Comparison of ENCODE assay signal across 1 cellular context in genomic region chr6:99629293-99629692, GRCh38.
TF ChIP-seq lines count a peak whose summit lies in the region.

No MANE protein-coding gene starts in this region.

TF ChIP-seq in H1, 55 proteins besides CTCF, POLR2A, EP300 and RAD21:
- TF ChIP-seq KDM1A (IDR thresholded peaks at IDR 0.05; ENCODE audit: borderline replicate concordance, low read length) (no peak), CHD7 (IDR thresholded peaks at IDR 0.05; ENCODE audit: insufficient replicate concordance, low read length) (no peak), KDM4A (IDR thresholded peaks at IDR 0.05; ENCODE audit: low read depth, low read length, severe bottlenecking) (no peak), MAFK (IDR thresholded peaks at IDR 0.05; ENCODE audit: low read depth, low read length) (no peak), GABPA (IDR thresholded peaks at IDR 0.05; ENCODE audit: borderline replicate concordance, insufficient read depth, low read length) (no peak), SAP30 (IDR thresholded peaks at IDR 0.05; ENCODE audit: insufficient read depth, insufficient replicate concordance, low read length) (no peak), CHD1 (IDR thresholded peaks at IDR 0.05; ENCODE audit: low read depth, low read length) (no peak), GTF2F1 (IDR thresholded peaks at IDR 0.05; ENCODE audit: borderline replicate concordance, low read depth, low read length) (no peak), ASH2L (IDR thresholded peaks at IDR 0.05; ENCODE audit: low read length) (no peak), NRF1 (IDR thresholded peaks at IDR 0.05; ENCODE audit: low read depth, low read length) (no peak), CREB1 (IDR thresholded peaks at IDR 0.05) (no peak), EZH2 (IDR thresholded peaks at IDR 0.05; ENCODE audit: low read depth, low read length, severe bottlenecking) (no peak), RBBP5 (IDR thresholded peaks at IDR 0.05; ENCODE audit: borderline replicate concordance, low read depth, low read length) (no peak), KDM5A (IDR thresholded peaks at IDR 0.05; ENCODE audit: low read length) (no peak), RNF2 (IDR thresholded peaks at IDR 0.05; ENCODE audit: borderline replicate concordance, low read depth, low read length, missing control alignments, poor library complexity, severe bottlenecking) (no peak), POLR2AphosphoS5 (IDR thresholded peaks at IDR 0.05; ENCODE audit: low read depth, low read length) (no peak), BRCA1 (IDR thresholded peaks at IDR 0.05; ENCODE audit: low read depth, low read length) (no peak), JUN (IDR thresholded peaks at IDR 0.05; ENCODE audit: low read depth, low read length) (no peak)
- TF ChIP-seq, protein P1, sequence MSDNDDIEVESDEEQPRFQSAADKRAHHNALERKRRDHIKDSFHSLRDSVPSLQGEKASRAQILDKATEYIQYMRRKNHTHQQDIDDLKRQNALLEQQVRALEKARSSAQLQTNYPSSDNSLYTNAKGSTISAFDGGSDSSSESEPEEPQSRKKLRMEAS (IDR thresholded peaks at IDR 0.05), result no peak
- TF ChIP-seq, protein P2, sequence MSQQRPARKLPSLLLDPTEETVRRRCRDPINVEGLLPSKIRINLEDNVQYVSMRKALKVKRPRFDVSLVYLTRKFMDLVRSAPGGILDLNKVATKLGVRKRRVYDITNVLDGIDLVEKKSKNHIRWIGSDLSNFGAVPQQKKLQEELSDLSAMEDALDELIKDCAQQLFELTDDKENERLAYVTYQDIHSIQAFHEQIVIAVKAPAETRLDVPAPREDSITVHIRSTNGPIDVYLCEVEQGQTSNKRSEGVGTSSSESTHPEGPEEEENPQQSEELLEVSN (IDR thresholded peaks at IDR 0.05), result no peak
